Comparison of ENCODE assay signal across 19 cellular contexts in genomic region chr18:29449424-29449823, GRCh38.
"Had no signal": no experiment of that assay in that cellular context is flagged by ENCODE, and none has a peak within 500 bp of the region (broad histone marks: within the 10 kb centered on the region; RNA-seq: fewer than 3 reads in every experiment).

No MANE protein-coding gene starts in this region.

- H3K36me3 ChIP-seq: breast epithelium, thyroid gland had no signal

- H3K9me3 Mint-ChIP-seq: activated CD4-positive, alpha-beta T cell treated with anti-CD3 and anti-CD28 coated beads, Interleukin-2, amount 10 ng/mL, durations not matched to agents 24 days and 14 days; nephron progenitor cell; stimulated activated naive B cell treated with anti-CD40 and anti-IgM and Interleukin-4, amounts not matched to agents 10 μg/mL and 1 μg/mL and 100 μg/mL, for 72 hours had no signal

- H3K9me3 ChIP-seq: breast epithelium, thyroid gland had no signal

- H3K4me1 Mint-ChIP-seq: activated CD4-positive, alpha-beta T cell treated with anti-CD3 and anti-CD28 coated beads, Interleukin-2, amount 10 ng/mL, durations not matched to agents 24 days and 14 days; activated naive CD4-positive, alpha-beta T cell treated with anti-CD3 and anti-CD28 coated beads, Interleukin-2, amount 10 ng/mL, durations not matched to agents 7 days and 5 days; activated naive CD8-positive, alpha-beta T cell treated with anti-CD3 and anti-CD28 coated beads, Interleukin-2, amount 50 U/mL, for 24 hours; nephron progenitor cell; stimulated activated naive B cell treated with anti-CD40 and anti-IgM and Interleukin-4, amounts not matched to agents 10 μg/mL and 1 μg/mL and 100 μg/mL, for 72 hours had no signal

- H3K4me3 ChIP-seq: breast epithelium, thyroid gland had no signal

- ATAC-seq: activated naive CD8-positive, alpha-beta T cell treated with anti-CD3 and anti-CD28 coated beads, Interleukin-2, amount 50 U/mL, for 24 hours; SK-N-SH treated with all-trans-retinoic acid at 6 μM for 48 hours; stimulated activated naive B cell treated with anti-CD40 and anti-IgM and Interleukin-4, amounts not matched to agents 10 μg/mL and 1 μg/mL and 100 μg/mL, for 72 hours had no signal

- H3K4me1 ChIP-seq: breast epithelium, thyroid gland had no signal

- H3K27ac ChIP-seq: breast epithelium, thyroid gland had no signal

- H3K36me3 Mint-ChIP-seq: activated naive CD4-positive, alpha-beta T cell treated with anti-CD3 and anti-CD28 coated beads, Interleukin-2, amount 10 ng/mL, durations not matched to agents 7 days and 5 days; stimulated activated naive B cell treated with anti-CD40 and anti-IgM and Interleukin-4, amounts not matched to agents 10 μg/mL and 1 μg/mL and 100 μg/mL, for 72 hours had no signal

- H3K27me3 ChIP-seq: breast epithelium, thyroid gland had no signal

- H3K27me3 Mint-ChIP-seq: activated CD4-positive, alpha-beta T cell treated with anti-CD3 and anti-CD28 coated beads, Interleukin-2, amount 10 ng/mL, durations not matched to agents 24 days and 14 days; activated naive CD4-positive, alpha-beta T cell treated with anti-CD3 and anti-CD28 coated beads, Interleukin-2, amount 10 ng/mL, durations not matched to agents 7 days and 5 days; activated naive CD8-positive, alpha-beta T cell treated with anti-CD3 and anti-CD28 coated beads, Interleukin-2, amount 50 U/mL, for 24 hours; stimulated activated naive B cell treated with anti-CD40 and anti-IgM and Interleukin-4, amounts not matched to agents 10 μg/mL and 1 μg/mL and 100 μg/mL, for 72 hours had no signal

- H3K27ac Mint-ChIP-seq: activated CD4-positive, alpha-beta T cell treated with anti-CD3 and anti-CD28 coated beads, Interleukin-2, amount 10 ng/mL, durations not matched to agents 24 days and 14 days; activated naive CD4-positive, alpha-beta T cell treated with anti-CD3 and anti-CD28 coated beads, Interleukin-2, amount 10 ng/mL, durations not matched to agents 7 days and 5 days; activated naive CD8-positive, alpha-beta T cell treated with anti-CD3 and anti-CD28 coated beads, Interleukin-2, amount 50 U/mL, for 24 hours; nephron progenitor cell; stimulated activated naive B cell treated with anti-CD40 and anti-IgM and Interleukin-4, amounts not matched to agents 10 μg/mL and 1 μg/mL and 100 μg/mL, for 72 hours had no signal

- DNase-seq: activated CD4-positive, alpha-beta T cell treated with anti-CD3 and anti-CD28 coated beads, Interleukin-2, amount 10 ng/mL, durations not matched to agents 24 days and 14 days; activated CD8-positive, alpha-beta memory T cell treated with anti-CD3 and anti-CD28 coated beads for 24 hours; activated CD8-positive, alpha-beta memory T cell treated with anti-CD3 and anti-CD28 coated beads, Interleukin-2, amount 50 U/mL, for 48 hours; activated effector memory CD4-positive, alpha-beta T cell treated with Interleukin-2 at 50 U/mL for 16 hours; activated naive CD4-positive, alpha-beta T cell treated with anti-CD3 and anti-CD28 coated beads, Interleukin-2, amount 10 ng/mL, durations not matched to agents 7 days and 5 days; activated naive CD8-positive, alpha-beta T cell treated with anti-CD3 and anti-CD28 coated beads, Interleukin-2, amount 50 U/mL, for 24 hours; activated T-cell treated with anti-CD3 and anti-CD28 coated beads, Interleukin-2, amount 50 U/mL, for 48 hours; aorta; effector memory CD4-positive, alpha-beta T cell; nephron progenitor cell; nucleus accumbens; posterior cingulate gyrus; retina; stimulated activated naive B cell treated with anti-CD40 and anti-IgM and Interleukin-4, amounts not matched to agents 10 μg/mL and 1 μg/mL and 100 μg/mL, for 72 hours; T-helper 1 cell; T1000; thyroid gland had no signal

- H3K4me3 Mint-ChIP-seq: activated CD4-positive, alpha-beta T cell treated with anti-CD3 and anti-CD28 coated beads, Interleukin-2, amount 10 ng/mL, durations not matched to agents 24 days and 14 days; activated naive CD4-positive, alpha-beta T cell treated with anti-CD3 and anti-CD28 coated beads, Interleukin-2, amount 10 ng/mL, durations not matched to agents 7 days and 5 days; activated naive CD8-positive, alpha-beta T cell treated with anti-CD3 and anti-CD28 coated beads, Interleukin-2, amount 50 U/mL, for 24 hours; nephron progenitor cell; stimulated activated naive B cell treated with anti-CD40 and anti-IgM and Interleukin-4, amounts not matched to agents 10 μg/mL and 1 μg/mL and 100 μg/mL, for 72 hours had no signal
